In genomic region chr10:101829561-101830315, GRCh38 we compare ENCODE assay signal across 9 cellular contexts. TPM values are rescaled to one million over a fixed set of nuclear protein-coding genes. Genes with fewer than 3 reads are reported as not detected.
DNase-seq lines count a peak whose midpoint lies in the region; ATAC-seq and TF ChIP-seq lines count a peak whose summit lies in the region.
"Had no signal": no experiment of that assay in that cellular context is flagged by ENCODE, and none has a peak within 500 bp of the region (broad histone marks: within the 10 kb centered on the region; RNA-seq: fewer than 3 reads in every experiment).

No MANE protein-coding gene starts in this region.

- DNase-seq in A673 (ENCODE audit: low spot score) (peak; percentile 55), tibial nerve (ENCODE audit: low spot score in 2 of 2) (peak; percentile 37 to 39), middle frontal gyrus (ENCODE audit: extremely low spot score, low spot score) (no peak)
- DNase-seq in activated CD8-positive, alpha-beta T cell treated with anti-CD3 and anti-CD28 coated beads for 36 hours, result peak; percentile 87
- DNase-seq in naive thymus-derived CD4-positive, alpha-beta T cell, result peak; percentile 39 to 75 (median 66)

- intact Hi-C loops in A673 (cut with micrococcal nuclease; ENCODE audit: unreplicated experiment), result no loop called here
- intact Hi-C loops in activated CD8-positive, alpha-beta T cell treated with anti-CD3 and anti-CD28 coated beads for 36 hours (cut with micrococcal nuclease), result no loop called here
- intact Hi-C loops in naive thymus-derived CD4-positive, alpha-beta T cell (cut with micrococcal nuclease), result loop anchor here (1.0 to 10.0 kb wide), 14 partner anchors 11 to 795 kb away; partner anchors contain the start of genes ACTR1A (in 1 of the 2), BTRC (in 1 of the 2), GBF1 (in 1 of the 2) and NFKB2 (in 1 of the 2)

- peak overlapping the region; percentile 69 for H3K27ac ChIP-seq in A673 (ENCODE audit: low read depth, low read length, poor library complexity, severe bottlenecking)
- peak overlapping the region; percentile 85 for H3K27ac ChIP-seq in naive thymus-derived CD4-positive, alpha-beta T cell (ENCODE audit: low read depth, low read length)
- H3K27ac ChIP-seq in tibial nerve, result peak overlapping the region; percentile 51 to 83 (median 70)

- TF ChIP-seq RAD21 in Ishikawa (IDR thresholded peaks at IDR 0.05; ENCODE audit: low read depth), result no peak

- no TSS peak for BruUV-seq in A673 (replicated peaks; lab: Mats Ljungman, UMichigan)

- H3K36me3 ChIP-seq in A673 (ENCODE audit: insufficient read depth, low read length, poor library complexity, severe bottlenecking) (no peaks in the 10 kb centered on the region), endocrine pancreas (ENCODE audit: control insufficient read depth, insufficient read depth, low read length) (no peaks in the 10 kb centered on the region), tibial nerve (no peaks in the 10 kb centered on the region)
- no peaks in the 10 kb centered on the region for H3K36me3 ChIP-seq in naive thymus-derived CD4-positive, alpha-beta T cell (ENCODE audit: control insufficient read depth in 2 of 3, insufficient read depth in 3 of 3, low read length in 3 of 3)

- peak; percentile 5 for ATAC-seq in GM19397 (IDR thresholded peaks at IDR 0.05; ENCODE audit: unreplicated experiment)
- peak; percentile 31 for ATAC-seq in activated CD8-positive, alpha-beta T cell treated with anti-CD3 and anti-CD28 coated beads for 36 hours
- peak; percentile 6 for ATAC-seq in naive thymus-derived CD4-positive, alpha-beta T cell

- WGBS in tibial nerve, 2 donors, result 11 to 15% methylated on average over 20 to 21 of the region's 31 CpGs

- H3K36me3 Mint-ChIP-seq in activated CD8-positive, alpha-beta T cell treated with anti-CD3 and anti-CD28 coated beads for 36 hours (ENCODE audit: low read depth), result no peaks in the 10 kb centered on the region
- H3K36me3 Mint-ChIP-seq in naive thymus-derived CD4-positive, alpha-beta T cell, result peaks cover 0 to 6% (median 0%) of the 10 kb centered on the region in 5 donors

- TF ChIP-seq POLR2A in tibial nerve (IDR thresholded peaks at IDR 0.05), result no peak

- peak overlapping the region; percentile 46 for H3K4me3 ChIP-seq in A673 (ENCODE audit: low read depth, low read length, poor library complexity, severe bottlenecking)
- no peak overlapping the region for H3K4me3 ChIP-seq in endocrine pancreas (ENCODE audit: control insufficient read depth, insufficient read depth, low read length)
- H3K4me3 ChIP-seq in naive thymus-derived CD4-positive, alpha-beta T cell (ENCODE audit: low read length), result peak overlapping the region; percentile 66
- H3K4me3 ChIP-seq in tibial nerve, result peak overlapping the region; percentile 25 to 56 (median 47)

- H3K27me3 ChIP-seq in A673 (replicated peaks; ENCODE audit: insufficient read depth, low read depth, low read length, poor library complexity) (no peaks in the 10 kb centered on the region), endocrine pancreas (ENCODE audit: control insufficient read depth, insufficient read depth, low read length) (no peaks in the 10 kb centered on the region), tibial nerve (no peaks in the 10 kb centered on the region)
- no peaks in the 10 kb centered on the region for H3K27me3 ChIP-seq in naive thymus-derived CD4-positive, alpha-beta T cell (ENCODE audit: control insufficient read depth in 2 of 2, insufficient read depth in 2 of 2, low read length in 2 of 2)

- TF ChIP-seq EP300 in Ishikawa (IDR thresholded peaks at IDR 0.05; ENCODE audit: borderline replicate concordance), result no peak
- TF ChIP-seq EP300 in tibial nerve (IDR thresholded peaks at IDR 0.05), result no peak

- POLR2A ChIA-PET in A673 (lab: Charles Lee; ENCODE audit: low non-redundant PET), result interaction anchor here (0.6 kb wide), 1 partner anchor 360 kb away, joined by 6 read pairs; no protein-coding TSS in a partner anchor
- POLR2A ChIA-PET in activated CD8-positive, alpha-beta T cell treated with anti-CD3 and anti-CD28 coated beads for 36 hours (lab: Charles Lee), result interaction anchor here (0.9 to 2.4 kb wide), 4 partner anchors 11 to 46 kb away, joined by 3 to 25 read pairs (median 6); partner anchors contain the start of genes NPM3 and OGA
- POLR2A ChIA-PET in naive thymus-derived CD4-positive, alpha-beta T cell (lab: Charles Lee), result interaction anchor here (0.6 to 8.8 kb wide), 4 partner anchors 9 to 34 kb away, joined by 3 to 71 read pairs (median 4); partner anchors contain the start of gene OGA

- no peaks in the 10 kb centered on the region for H3K9me3 Mint-ChIP-seq in activated CD8-positive, alpha-beta T cell treated with anti-CD3 and anti-CD28 coated beads for 36 hours
- H3K9me3 Mint-ChIP-seq in naive thymus-derived CD4-positive, alpha-beta T cell, result peaks cover 0 to 16% (median 0%) of the 10 kb centered on the region in 11 donors

- peak overlapping the region; percentile 70 for H3K4me3 Mint-ChIP-seq in activated CD8-positive, alpha-beta T cell treated with anti-CD3 and anti-CD28 coated beads for 36 hours
- H3K4me3 Mint-ChIP-seq in naive thymus-derived CD4-positive, alpha-beta T cell, result peak overlapping the region; percentile 79 to 94 (median 88)

- CTCF ChIA-PET in A673 (lab: Charles Lee), result interaction anchor here (0.6 kb wide), 1 partner anchor 11 kb away, joined by 3 read pairs; no protein-coding TSS in a partner anchor
- CTCF ChIA-PET in activated CD8-positive, alpha-beta T cell treated with anti-CD3 and anti-CD28 coated beads for 36 hours (lab: Charles Lee), result interaction anchor here (0.9 kb wide), 1 partner anchor 11 kb away, joined by 4 read pairs; no protein-coding TSS in a partner anchor
- CTCF ChIA-PET in naive thymus-derived CD4-positive, alpha-beta T cell (lab: Charles Lee), result interaction anchor here (0.7 to 1.5 kb wide), 3 partner anchors 9 to 61 kb away, joined by 3 to 4 read pairs (median 3); no protein-coding TSS in a partner anchor

- H3K9me3 ChIP-seq in A673 (ENCODE audit: low read depth, low read length, poor library complexity, severe bottlenecking) (no peaks in the 10 kb centered on the region), endocrine pancreas (ENCODE audit: control insufficient read depth, low read length) (no peaks in the 10 kb centered on the region), tibial nerve (no peaks in the 10 kb centered on the region)
- no peaks in the 10 kb centered on the region for H3K9me3 ChIP-seq in naive thymus-derived CD4-positive, alpha-beta T cell (ENCODE audit: control insufficient read depth in 2 of 3, low read length in 3 of 3)

- peaks cover 38% of the 10 kb centered on the region for H3K4me1 Mint-ChIP-seq in activated CD8-positive, alpha-beta T cell treated with anti-CD3 and anti-CD28 coated beads for 36 hours (ENCODE audit: low read depth)
- peaks cover 36 to 53% (median 47%) of the 10 kb centered on the region in 7 donors for H3K4me1 Mint-ChIP-seq in naive thymus-derived CD4-positive, alpha-beta T cell

- H3K9ac ChIP-seq in endocrine pancreas (ENCODE audit: control insufficient read depth, insufficient read depth, low read length), result peak overlapping the region; percentile 19

- peak overlapping the region; percentile 94 for H3K27ac Mint-ChIP-seq in activated CD8-positive, alpha-beta T cell treated with anti-CD3 and anti-CD28 coated beads for 36 hours
- peak overlapping the region; percentile 94 to 100 (median 99) for H3K27ac Mint-ChIP-seq in naive thymus-derived CD4-positive, alpha-beta T cell

- H3K4me1 ChIP-seq in A673 (ENCODE audit: insufficient read depth, low read length, poor library complexity, severe bottlenecking) (peaks cover 10% of the 10 kb centered on the region), endocrine pancreas (ENCODE audit: control insufficient read depth, insufficient read depth, low read length) (no peaks in the 10 kb centered on the region), tibial nerve (peaks cover 0 to 37% (median 15%) of the 10 kb centered on the region in 4 donors)
- peaks cover 16 to 45% of the 10 kb centered on the region in 2 donors for H3K4me1 ChIP-seq in naive thymus-derived CD4-positive, alpha-beta T cell (ENCODE audit: control insufficient read depth in 2 of 2, insufficient read depth in 2 of 2, low read length in 2 of 2)

- TF ChIP-seq CTCF in A673 (conservative IDR thresholded peaks at IDR 0.05; ENCODE audit: low read depth, low read length) (no peak), tibial nerve (IDR thresholded peaks at IDR 0.05) (no peak)
- TF ChIP-seq CTCF in activated CD8-positive, alpha-beta T cell treated with anti-CD3 and anti-CD28 coated beads for 36 hours (IDR thresholded peaks at IDR 0.05), result no peak

- H3K27me3 Mint-ChIP-seq in activated CD8-positive, alpha-beta T cell treated with anti-CD3 and anti-CD28 coated beads for 36 hours, result no peaks in the 10 kb centered on the region
- peaks cover 0 to 4% (median 0%) of the 10 kb centered on the region in 5 donors for H3K27me3 Mint-ChIP-seq in naive thymus-derived CD4-positive, alpha-beta T cell

TF ChIP-seq in Ishikawa, 13 proteins besides CTCF, POLR2A, EP300 and RAD21 (continues in another document):
- no peak for TF ChIP-seq MAX (IDR thresholded peaks at IDR 0.05)
- peak; percentile 82 for TF ChIP-seq EGR1 (IDR thresholded peaks at IDR 0.05)
- TF ChIP-seq FOXM1 (IDR thresholded peaks at IDR 0.05; ENCODE audit: borderline replicate concordance, low read depth), result no peak
- 0 out of 2 replicates have a peak, but pooled peaks have one; percentile 26 for TF ChIP-seq YY1 (IDR thresholded peaks at IDR 0.05; ENCODE audit: low read depth)

RNA-seq across cellular contexts. Expression of gene OGA, which starts 11.5 kb away (rescaled TPM):
- total RNA-seq in A673 (2021) (109 and 114 TPM in 2 replicates), tibial nerve (100 to 1,000 TPM; 206 to 249 (median 224) TPM)
- 100 to 1,000 TPM; 125 to 130 TPM for total RNA-seq in activated CD8-positive, alpha-beta T cell treated with anti-CD3 and anti-CD28 coated beads for 36 hours
- 100 to 1,000 TPM; 154 to 338 (median 321) TPM for total RNA-seq in naive thymus-derived CD4-positive, alpha-beta T cell
- 10 to 100 TPM; 45.8 to 47.6 TPM for polyA plus RNA-seq in naive thymus-derived CD4-positive, alpha-beta T cell

RNA-seq across cellular contexts. Expression of gene KCNIP2, which starts 13.9 kb away (rescaled TPM):
- total RNA-seq in A673 (2021) (0.86 and 2.8 TPM in 2 replicates), tibial nerve (10 to 100 TPM in 3 of 4 donors, 1 to 10 TPM in 1; 6.1 to 63.9 (median 37.2) TPM)
- 1 to 10 TPM; 2.4 to 3.1 TPM for total RNA-seq in activated CD8-positive, alpha-beta T cell treated with anti-CD3 and anti-CD28 coated beads for 36 hours
- 1 to 10 TPM; 1.9 to 6.3 (median 2.6) TPM for total RNA-seq in naive thymus-derived CD4-positive, alpha-beta T cell
- under 1 TPM in 1 of 2 donors, not detected in 1; 0.27 TPM for polyA plus RNA-seq in naive thymus-derived CD4-positive, alpha-beta T cell

RNA-seq across cellular contexts. Expression of gene NPM3, which starts 46.5 kb away (rescaled TPM):
- 94.7 and 98.2 TPM in 2 replicates for total RNA-seq in A673 (2021)
- 100 to 1,000 TPM; 235 to 264 TPM for total RNA-seq in activated CD8-positive, alpha-beta T cell treated with anti-CD3 and anti-CD28 coated beads for 36 hours
- total RNA-seq in naive thymus-derived CD4-positive, alpha-beta T cell, result 10 to 100 TPM; 10.9 to 31.3 (median 16.2) TPM
- polyA plus RNA-seq in naive thymus-derived CD4-positive, alpha-beta T cell, result 10 to 100 TPM; 10.3 to 13.7 TPM
- total RNA-seq in tibial nerve, result 10 to 100 TPM; 17.5 to 47.7 (median 30.1) TPM

RNA-seq across cellular contexts. Expression of gene FGF8, which starts 53.8 kb away (rescaled TPM):
- total RNA-seq in A673 (2021) (not detected in 2 replicates), tibial nerve (not detected)
- under 1 TPM in 1 of 2 experiments, not detected in 1; 0.38 TPM for total RNA-seq in activated CD8-positive, alpha-beta T cell treated with anti-CD3 and anti-CD28 coated beads for 36 hours
- not detected for total RNA-seq in naive thymus-derived CD4-positive, alpha-beta T cell
- not detected for polyA plus RNA-seq in naive thymus-derived CD4-positive, alpha-beta T cell
- polyA plus RNA-seq: liver had no signal

Comparison
In these comparisons a context has a peak if more than half of its experiments do, and no peak if none do; other contexts are left out.
1. intact Hi-C loops: an anchor here in naive thymus-derived CD4-positive, alpha-beta T cell (1.0 to 10.0 kb wide); none called in A673 and activated CD8-positive, alpha-beta T cell treated with anti-CD3 and anti-CD28 coated beads for 36 hours.